In genomic region chr14:104359969-104360442, GRCh38 we compare ENCODE assay signal across 15 cellular contexts.
A peak's percentile ranks its signal among the peaks of the same experiment; 100 is the strongest.
DNase-seq lines count a peak whose midpoint lies in the region; ATAC-seq and TF ChIP-seq lines count a peak whose summit lies in the region.
"Had no signal": no experiment of that assay in that cellular context is flagged by ENCODE, and none has a peak within 500 bp of the region (broad histone marks: within the 10 kb centered on the region; RNA-seq: fewer than 3 reads in every experiment).

No MANE protein-coding gene starts in this region.

- peak; percentile 2 for DNase-seq in activated naive CD4-positive, alpha-beta T cell treated with anti-CD3 and anti-CD28 coated beads for 36 hours
- no peak for DNase-seq in activated naive CD4-positive, alpha-beta T cell treated with Interleukin-2 at 50 U/mL for 16 hours
- DNase-seq in RWPE2 (ENCODE audit: low spot score) (peak; percentile 51), lower lobe of right lung (peak; percentile 30), tibial artery (peak; percentile 8 to 56), DMS153 treated with DMSO at 0.1 percent for 48 hours (lab: John Stamatoyannopoulos, UW; ENCODE audit: unreplicated experiment) (no peak)
- DNase-seq in activated naive CD8-positive, alpha-beta T cell treated with anti-CD3 and anti-CD28 coated beads, Interleukin-2, amount 50 U/mL, for 24 hours: no peak
- DNase-seq: DMS53, MV-4-11, NCI-H1436, NCI-H2081, NCI-H524 had no signal

- H3K4me3 Mint-ChIP-seq in activated naive CD4-positive, alpha-beta T cell treated with anti-CD3 and anti-CD28 coated beads for 36 hours: no peak overlapping the region
- no peak overlapping the region for H3K4me3 Mint-ChIP-seq in activated naive CD8-positive, alpha-beta T cell treated with anti-CD3 and anti-CD28 coated beads, Interleukin-2, amount 50 U/mL, for 24 hours

- H3K27ac ChIP-seq in RWPE2 (ENCODE audit: poor library complexity, severe bottlenecking): no peak overlapping the region
- H3K27ac ChIP-seq in lower lobe of right lung: no peak overlapping the region
- no peak overlapping the region for H3K27ac ChIP-seq in tibial artery
- H3K27ac ChIP-seq: A549 had no signal

- H3K27me3 ChIP-seq in RWPE2 (ENCODE audit: insufficient read depth, poor library complexity, severe bottlenecking) (peaks cover 44% of the 10 kb centered on the region), lower lobe of right lung (ENCODE audit: low read depth) (peaks cover 9% of the 10 kb centered on the region), tibial artery (peaks cover 0 to 54% of the 10 kb centered on the region in 2 donors)

- no peak for TF ChIP-seq CTCF in RWPE2 (IDR thresholded peaks at IDR 0.05; ENCODE audit: poor library complexity, severe bottlenecking)
- TF ChIP-seq CTCF in lower lobe of right lung (IDR thresholded peaks at IDR 0.05): no peak
- no peak for TF ChIP-seq CTCF in tibial artery (IDR thresholded peaks at IDR 0.05)

- H3K4me1 ChIP-seq in RWPE2 (ENCODE audit: insufficient read depth, poor library complexity, severe bottlenecking) (no peaks in the 10 kb centered on the region), lower lobe of right lung (no peaks in the 10 kb centered on the region), tibial artery (no peaks in the 10 kb centered on the region)
- H3K4me1 ChIP-seq: A549, Caco-2, HAP-1 had no signal

- intact Hi-C loops in activated naive CD4-positive, alpha-beta T cell treated with anti-CD3 and anti-CD28 coated beads for 36 hours (cut with micrococcal nuclease): no loop called here
- intact Hi-C loops in lower lobe of right lung (cut with DNase I) (no loop called here), tibial artery (cut with DNase I; ENCODE audit: low total_unique reads) (no loop called here)

- no peaks in the 10 kb centered on the region for H3K36me3 Mint-ChIP-seq in activated naive CD4-positive, alpha-beta T cell treated with anti-CD3 and anti-CD28 coated beads for 36 hours (ENCODE audit: low read depth)
- H3K36me3 Mint-ChIP-seq in activated naive CD8-positive, alpha-beta T cell treated with anti-CD3 and anti-CD28 coated beads, Interleukin-2, amount 50 U/mL, for 24 hours (ENCODE audit: low read depth): no peaks in the 10 kb centered on the region

- no peaks in the 10 kb centered on the region for H3K9me3 Mint-ChIP-seq in activated naive CD4-positive, alpha-beta T cell treated with anti-CD3 and anti-CD28 coated beads for 36 hours
- no peaks in the 10 kb centered on the region for H3K9me3 Mint-ChIP-seq in activated naive CD8-positive, alpha-beta T cell treated with anti-CD3 and anti-CD28 coated beads, Interleukin-2, amount 50 U/mL, for 24 hours

- H3K36me3 ChIP-seq in RWPE2 (ENCODE audit: low read depth): no peaks in the 10 kb centered on the region
- no peaks in the 10 kb centered on the region for H3K36me3 ChIP-seq in lower lobe of right lung
- no peaks in the 10 kb centered on the region for H3K36me3 ChIP-seq in tibial artery
- H3K36me3 ChIP-seq: HAP-1 had no signal

- ATAC-seq in RWPE2 (ENCODE audit: low read depth) (no peak), lower lobe of right lung (no peak)
- ATAC-seq in activated naive CD8-positive, alpha-beta T cell treated with anti-CD3 and anti-CD28 coated beads, Interleukin-2, amount 50 U/mL, for 24 hours: no peak
- ATAC-seq: A549 had no signal

- H3K27me3 Mint-ChIP-seq in activated naive CD4-positive, alpha-beta T cell treated with anti-CD3 and anti-CD28 coated beads for 36 hours (ENCODE audit: low read depth): no peaks in the 10 kb centered on the region
- H3K27me3 Mint-ChIP-seq in activated naive CD8-positive, alpha-beta T cell treated with anti-CD3 and anti-CD28 coated beads, Interleukin-2, amount 50 U/mL, for 24 hours: no peaks in the 10 kb centered on the region

- CTCF ChIA-PET in activated naive CD4-positive, alpha-beta T cell treated with anti-CD3 and anti-CD28 coated beads for 36 hours (lab: Charles Lee): no interaction called here

- H3K9me3 ChIP-seq in RWPE2 (ENCODE audit: severe bottlenecking): no peaks in the 10 kb centered on the region
- no peaks in the 10 kb centered on the region for H3K9me3 ChIP-seq in lower lobe of right lung
- peaks cover 0 to 8% (median 0%) of the 10 kb centered on the region in 3 donors for H3K9me3 ChIP-seq in tibial artery
- H3K9me3 ChIP-seq: A549, Caco-2, HAP-1 had no signal

- H3K4me3 ChIP-seq in RWPE2 (ENCODE audit: severe bottlenecking) (no peak overlapping the region), lower lobe of right lung (no peak overlapping the region), tibial artery (no peak overlapping the region)
- H3K4me3 ChIP-seq: A549, HAP-1 had no signal

- no peak overlapping the region for H3K27ac Mint-ChIP-seq in activated naive CD4-positive, alpha-beta T cell treated with anti-CD3 and anti-CD28 coated beads for 36 hours
- no peak overlapping the region for H3K27ac Mint-ChIP-seq in activated naive CD8-positive, alpha-beta T cell treated with anti-CD3 and anti-CD28 coated beads, Interleukin-2, amount 50 U/mL, for 24 hours

- H3K4me1 Mint-ChIP-seq in activated naive CD4-positive, alpha-beta T cell treated with anti-CD3 and anti-CD28 coated beads for 36 hours (ENCODE audit: low read depth): no peaks in the 10 kb centered on the region
- H3K4me1 Mint-ChIP-seq in activated naive CD8-positive, alpha-beta T cell treated with anti-CD3 and anti-CD28 coated beads, Interleukin-2, amount 50 U/mL, for 24 hours: no peaks in the 10 kb centered on the region

Comparison
In these comparisons a context has a peak if more than half of its experiments do, and no peak if none do; other contexts are left out.
1. DNase-seq: peak in activated naive CD4-positive, alpha-beta T cell treated with anti-CD3 and anti-CD28 coated beads for 36 hours (single experiment), RWPE2 (single experiment), lower lobe of right lung (single experiment) and tibial artery (2 of 2); none in activated naive CD4-positive, alpha-beta T cell treated with Interleukin-2 at 50 U/mL for 16 hours (single experiment), DMS153 treated with DMSO at 0.1 percent for 48 hours (single experiment) and activated naive CD8-positive, alpha-beta T cell treated with anti-CD3 and anti-CD28 coated beads, Interleukin-2, amount 50 U/mL, for 24 hours (single experiment).